ENCODE assay signal across 9 cellular contexts in genomic region chr1:178055093-178055492, GRCh38. TPM values are rescaled to one million over a fixed set of nuclear protein-coding genes. Genes with fewer than 3 reads are reported as not detected.
DNase-seq lines count a peak whose midpoint lies in the region; ATAC-seq, FAIRE-seq and TF ChIP-seq lines count a peak whose summit lies in the region.
"Had no signal": no experiment of that assay in that cellular context is flagged by ENCODE, and none has a peak within 500 bp of the region (broad histone marks: within the 10 kb centered on the region; RNA-seq: fewer than 3 reads in every experiment).

No MANE protein-coding gene starts in this region.

- peaks cover 5% of the 10 kb centered on the region for H3K27me3 Mint-ChIP-seq in activated CD4-positive, alpha-beta T cell treated with anti-CD3 and anti-CD28 coated beads for 36 hours
- H3K27me3 Mint-ChIP-seq in type B pancreatic cell: no peaks in the 10 kb centered on the region

- no peak for TF ChIP-seq EP300 in upper lobe of left lung (IDR thresholded peaks at IDR 0.05)

- H3K4me3 Mint-ChIP-seq in activated CD4-positive, alpha-beta T cell treated with anti-CD3 and anti-CD28 coated beads for 36 hours: no peak overlapping the region
- no peak overlapping the region for H3K4me3 Mint-ChIP-seq in type B pancreatic cell
- H3K4me3 Mint-ChIP-seq: activated B cell treated with CpG ODN at 0.5 μM for 24 hours had no signal

- peak; percentile 5 for DNase-seq in activated CD4-positive, alpha-beta T cell treated with anti-CD3 and anti-CD28 coated beads for 36 hours
- DNase-seq in activated CD4-positive, alpha-beta T cell treated with anti-CD3 and anti-CD28 coated beads for 1 hour: no peak
- DNase-seq in RCC 7860 (ENCODE audit: low spot score) (peak; percentile 74), cardiac muscle cell (ENCODE audit: low read depth in 1 of 2, low spot score in 1 of 2) (peak; percentile 45 to 58), upper lobe of left lung (peak in 1 of 2 donors; percentile 58), type B pancreatic cell (ENCODE audit: extremely low spot score, unreplicated experiment) (no peak), NK-92 (lab: John Stamatoyannopoulos, UW; ENCODE audit: unreplicated experiment) (no peak)
- DNase-seq: activated B cell treated with CpG ODN at 0.5 μM for 24 hours had no signal

- H3K27me3 ChIP-seq in cardiac muscle cell: no peaks in the 10 kb centered on the region
- no peaks in the 10 kb centered on the region for H3K27me3 ChIP-seq in upper lobe of left lung

- FAIRE-seq in RCC 7860 (lab: Jason Lieb, UNC): peak; percentile 73

- peak; percentile 24 for TF ChIP-seq CTCF in cardiac muscle cell (IDR thresholded peaks at IDR 0.05; ENCODE audit: low read depth, low read length)
- peak in 5 of 6 experiments; percentile 13 to 46 (median 25) for TF ChIP-seq CTCF in upper lobe of left lung (IDR thresholded peaks at IDR 0.05)
- TF ChIP-seq CTCF in type B pancreatic cell (conservative IDR thresholded peaks at IDR 0.05): no peak

- H3K36me3 Mint-ChIP-seq in activated CD4-positive, alpha-beta T cell treated with anti-CD3 and anti-CD28 coated beads for 36 hours (ENCODE audit: low read depth): no peaks in the 10 kb centered on the region
- no peaks in the 10 kb centered on the region for H3K36me3 Mint-ChIP-seq in type B pancreatic cell

- POLR2A ChIA-PET in activated CD4-positive, alpha-beta T cell treated with anti-CD3 and anti-CD28 coated beads for 36 hours (lab: Charles Lee): no interaction called here

- H3K9me3 ChIP-seq in cardiac muscle cell (ENCODE audit: low read depth) (no peaks in the 10 kb centered on the region), upper lobe of left lung (no peaks in the 10 kb centered on the region)

- CTCF ChIA-PET in activated CD4-positive, alpha-beta T cell treated with anti-CD3 and anti-CD28 coated beads for 36 hours (lab: Charles Lee): interaction anchor here (0.6 kb wide), 1 partner anchor 39 kb away, joined by 3 read pairs; the partner anchor contains the start of gene RASAL2

- ATAC-seq in activated CD4-positive, alpha-beta T cell treated with anti-CD3 and anti-CD28 coated beads for 36 hours: no peak
- ATAC-seq in upper lobe of left lung (ENCODE audit: low FRiP score in 2 of 2) (peak in 1 of 2 donors; percentile 74), GM19452 (IDR thresholded peaks at IDR 0.05; ENCODE audit: unreplicated experiment) (no peak)

- H3K27ac ChIP-seq in cardiac muscle cell (no peak overlapping the region), upper lobe of left lung (peak overlapping the region in 2 of 4 donors; percentile 76 to 77)

- intact Hi-C loops in activated CD4-positive, alpha-beta T cell treated with anti-CD3 and anti-CD28 coated beads for 36 hours (cut with DNase I, micrococcal nuclease): no loop called here

- no peak for TF ChIP-seq POLR2A in upper lobe of left lung (IDR thresholded peaks at IDR 0.05)

- H3K9me3 Mint-ChIP-seq in activated CD4-positive, alpha-beta T cell treated with anti-CD3 and anti-CD28 coated beads for 36 hours (ENCODE audit: low read depth): no peaks in the 10 kb centered on the region
- no peaks in the 10 kb centered on the region for H3K9me3 Mint-ChIP-seq in type B pancreatic cell
- H3K9me3 Mint-ChIP-seq: activated B cell treated with CpG ODN at 0.5 μM for 24 hours had no signal

- WGBS in upper lobe of left lung, 2 donors: 4 to 12% methylated on average over 3 to 5 of the region's 5 CpGs

- H3K36me3 ChIP-seq in cardiac muscle cell (no peaks in the 10 kb centered on the region), upper lobe of left lung (no peaks in the 10 kb centered on the region)

- no peak overlapping the region for H3K27ac Mint-ChIP-seq in activated CD4-positive, alpha-beta T cell treated with anti-CD3 and anti-CD28 coated beads for 36 hours
- no peak overlapping the region for H3K27ac Mint-ChIP-seq in type B pancreatic cell
- H3K27ac Mint-ChIP-seq: activated B cell treated with CpG ODN at 0.5 μM for 24 hours had no signal

- no peak overlapping the region for H3K4me3 ChIP-seq in cardiac muscle cell
- H3K4me3 ChIP-seq in upper lobe of left lung: no peak overlapping the region

- no peaks in the 10 kb centered on the region for H3K4me1 Mint-ChIP-seq in activated CD4-positive, alpha-beta T cell treated with anti-CD3 and anti-CD28 coated beads for 36 hours
- H3K4me1 Mint-ChIP-seq in type B pancreatic cell (ENCODE audit: unreplicated experiment): peaks cover 41% of the 10 kb centered on the region

- peaks cover 20% of the 10 kb centered on the region for H3K4me1 ChIP-seq in cardiac muscle cell (ENCODE audit: low read depth)
- H3K4me1 ChIP-seq in upper lobe of left lung: peaks cover 41 to 57% (median 50%) of the 10 kb centered on the region in 4 donors

RNA-seq across cellular contexts. Expression of gene RASAL2, which starts 38.8 kb away (rescaled TPM):
- not detected for total RNA-seq in activated CD4-positive, alpha-beta T cell treated with anti-CD3 and anti-CD28 coated beads for 36 hours
- total RNA-seq in cardiac muscle cell: 25.3 and 35.3 TPM in 2 replicates
- polyA plus RNA-seq in cardiac muscle cell: 11.2 and 13.1 TPM in 2 replicates
- 10 to 100 TPM; 24.7 to 59.0 (median 41.6) TPM for total RNA-seq in upper lobe of left lung
- total RNA-seq in type B pancreatic cell (ENCODE audit: low replicate concordance): 21.8 and 32.6 TPM in 2 replicates

Comparison
In these comparisons a context has a peak if more than half of its experiments do, and no peak if none do; other contexts are left out.
1. DNase-seq: peak in activated CD4-positive, alpha-beta T cell treated with anti-CD3 and anti-CD28 coated beads for 36 hours (single experiment), RCC 7860 (single experiment) and cardiac muscle cell (2 of 2); none in activated CD4-positive, alpha-beta T cell treated with anti-CD3 and anti-CD28 coated beads for 1 hour (single experiment), type B pancreatic cell (single experiment) and NK-92 (single experiment).
2. RNA of gene RASAL2, which starts 38.8 kb away (total RNA-seq): 24.7 to 59.0 TPM in upper lobe of left lung, 25.3 to 35.3 TPM in cardiac muscle cell and 21.8 to 32.6 TPM in type B pancreatic cell; not detected in activated CD4-positive, alpha-beta T cell treated with anti-CD3 and anti-CD28 coated beads for 36 hours; every median in the first group is over 10 times any median in the second.